ENCODE assay signal across 8 cellular contexts in the genomic region with DNA sequence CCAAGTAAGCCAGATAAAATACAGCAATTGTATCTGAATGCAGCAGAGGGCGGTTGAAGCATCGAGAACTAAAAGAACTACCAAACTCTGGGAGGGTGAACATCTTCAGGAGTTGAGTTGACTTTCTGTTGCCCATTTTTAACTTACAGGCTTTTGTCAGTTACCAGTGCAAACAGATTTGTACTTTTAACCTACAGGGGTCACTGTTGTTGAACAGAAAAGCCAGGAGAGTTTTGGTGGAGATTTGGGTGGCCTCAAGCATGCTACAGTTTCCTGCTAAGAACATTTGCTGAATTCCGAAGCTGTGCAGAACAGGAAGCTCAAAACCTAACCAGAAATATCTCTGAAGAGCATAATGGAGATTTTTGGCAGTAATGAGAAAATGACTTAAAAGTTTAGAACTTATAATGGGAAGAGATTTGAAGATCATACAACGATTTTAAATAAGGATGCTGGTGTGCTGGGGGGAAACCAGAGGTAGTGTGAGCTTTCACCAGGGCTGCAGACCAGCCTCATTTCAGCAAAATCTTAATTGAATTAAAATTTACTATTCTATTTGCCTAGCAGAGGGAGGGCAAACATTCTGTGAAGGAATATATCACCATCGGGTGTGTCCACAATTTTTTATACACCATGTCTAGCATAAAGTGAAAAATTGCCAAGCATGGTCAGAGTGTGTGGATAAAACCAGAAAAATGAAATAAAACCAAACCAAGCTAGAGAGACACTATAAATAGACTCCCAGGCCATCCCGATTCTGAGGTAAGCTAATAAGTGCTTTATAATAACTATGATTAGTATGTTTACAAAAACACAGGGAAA.
DNase-seq lines count a peak whose midpoint lies in the region; ATAC-seq, FAIRE-seq and TF ChIP-seq lines count a peak whose summit lies in the region.
"Had no signal": no experiment of that assay in that cellular context is flagged by ENCODE, and none has a peak within 500 bp of the region (broad histone marks: within the 10 kb centered on the region; RNA-seq: fewer than 3 reads in every experiment).

No MANE protein-coding gene starts in this region.

- intact Hi-C loops in left ventricle myocardium inferior (cut with micrococcal nuclease), result no loop called here

- H3K27me3 ChIP-seq in MG63 (no peaks in the 10 kb centered on the region; the same call in 1 of the 2 replicates), left ventricle myocardium inferior (ENCODE audit: low read depth) (no peaks in the 10 kb centered on the region), small intestine (ENCODE audit: control insufficient read depth in 2 of 2, insufficient read depth in 2 of 2, low read length in 2 of 2) (no peaks in the 10 kb centered on the region)

- CTCF ChIA-PET in GM10248 (lab: Yijun Ruan, JAX), result interaction anchor here (0.7 to 2.9 kb wide), 19 partner anchors 10 to 331 kb away, joined by 3 to 16 read pairs (median 3); no protein-coding TSS in a partner anchor

- ATAC-seq in GM21619 (IDR thresholded peaks at IDR 0.05; ENCODE audit: unreplicated experiment), result peak; percentile 84
- ATAC-seq: activated T-cell treated with anti-CD3 and anti-CD28 coated beads, Interleukin-2, amount 50 U/mL, for 72 hours had no signal

- H3K4me1 ChIP-seq in left ventricle myocardium inferior, result peaks cover 13% of the 10 kb centered on the region
- no peaks in the 10 kb centered on the region for H3K4me1 ChIP-seq in small intestine (ENCODE audit: control insufficient read depth in 2 of 2, insufficient read depth in 1 of 2, low read depth in 1 of 2, low read length in 1 of 2)

- DNase-seq in GM10248 (ENCODE audit: extremely low spot score) (peak; percentile 32), MG63 (peak; percentile 6), left ventricle myocardium inferior (no peak), small intestine (peak; percentile 67)
- DNase-seq in stimulated activated naive CD4-positive, alpha-beta T cell treated with Interleukin-2 at 50 U/mL for 16 hours (lab: John Stamatoyannopoulos, UW), result no peak

- H3K27ac ChIP-seq in left ventricle myocardium inferior (replicated peaks) (no peak overlapping the region), small intestine (ENCODE audit: low read depth in 1 of 2, low read length in 1 of 2) (no peak overlapping the region)

- WGBS in small intestine, 3 donors, result 54 to 64% (median 56%) methylated on average over 6 of the region's 6 CpGs

- no peak overlapping the region for H3K4me3 ChIP-seq in MG63
- H3K4me3 ChIP-seq in WI38 (ENCODE audit: low read depth, low read length), result no peak overlapping the region
- no peak overlapping the region for H3K4me3 ChIP-seq in left ventricle myocardium inferior
- no peak overlapping the region for H3K4me3 ChIP-seq in small intestine (ENCODE audit: low read depth in 1 of 2, low read length in 2 of 2)

- peak; percentile 35 for TF ChIP-seq CTCF in GM10248 (IDR thresholded peaks at IDR 0.05; ENCODE audit: control extremely low read depth, extremely low read depth, low read depth, missing control alignments)
- TF ChIP-seq CTCF in WI38 (IDR thresholded peaks at IDR 0.05; ENCODE audit: low read depth, low read length), result peak; percentile 20; the same call in 1 of the 2 replicates
- peak; percentile 63 for TF ChIP-seq CTCF in left ventricle myocardium inferior (IDR thresholded peaks at IDR 0.05; ENCODE audit: borderline replicate concordance)

- POLR2A ChIA-PET in GM10248 (lab: Yijun Ruan, JAX), result no interaction called here

- no peaks in the 10 kb centered on the region for H3K9me3 ChIP-seq in MG63
- H3K9me3 ChIP-seq in left ventricle myocardium inferior (replicated peaks), result peaks cover 3% of the 10 kb centered on the region
- H3K9me3 ChIP-seq in small intestine (ENCODE audit: control insufficient read depth, low read depth), result no peaks in the 10 kb centered on the region

- H3K36me3 ChIP-seq in MG63, result no peaks in the 10 kb centered on the region
- H3K36me3 ChIP-seq in left ventricle myocardium inferior, result no peaks in the 10 kb centered on the region
- H3K36me3 ChIP-seq in small intestine (ENCODE audit: control insufficient read depth in 2 of 2, insufficient read depth in 2 of 2, low read length in 2 of 2), result no peaks in the 10 kb centered on the region

- FAIRE-seq in small intestine (lab: Jason Lieb, UNC), result no peak

Comparison
In these comparisons a context has a peak if more than half of its experiments do, and no peak if none do; other contexts are left out.
1. DNase-seq: peak in GM10248 (single experiment), MG63 (single experiment) and small intestine (single experiment); none in left ventricle myocardium inferior (single experiment) and stimulated activated naive CD4-positive, alpha-beta T cell treated with Interleukin-2 at 50 U/mL for 16 hours (single experiment).
2. Peak in every context shown above with its lines, with median percentiles within 50 percentile points of each other: CTCF ChIP-seq.